In the genomic region with DNA sequence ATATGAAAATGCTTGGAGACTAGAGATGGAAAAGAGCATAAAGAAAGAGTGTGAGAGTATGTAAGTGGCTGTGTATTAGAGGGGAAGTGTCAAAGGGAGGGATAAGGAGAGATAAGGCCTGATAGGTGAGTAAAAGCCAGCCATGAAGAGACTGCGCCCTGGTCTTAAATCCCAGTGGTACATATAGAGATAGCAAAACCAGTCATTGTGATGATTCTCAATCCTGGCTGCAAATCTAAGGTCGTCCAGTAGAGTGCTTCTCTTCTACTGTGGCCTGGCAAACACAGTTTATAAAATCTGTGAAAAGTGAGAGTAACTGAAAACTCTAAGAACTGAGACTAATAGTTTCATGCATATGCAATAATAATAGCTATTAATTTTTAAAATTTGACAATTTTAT, we compare ENCODE assay signal across 20 cellular contexts.
"Had no signal": no experiment of that assay in that cellular context is flagged by ENCODE, and none has a peak within 500 bp of the region (broad histone marks: within the 10 kb centered on the region; RNA-seq: fewer than 3 reads in every experiment).

No MANE protein-coding gene starts in this region.

- H3K4me2 ChIP-seq: neural progenitor cell had no signal

- H3K27me3 ChIP-seq: gastrocnemius medialis, heart left ventricle, neural progenitor cell, ovary, stomach, testis, upper lobe of right lung had no signal

- DNase-seq: activated CD4-positive, alpha-beta T cell treated with anti-CD3 and anti-CD28 coated beads for 48 hours; activated CD8-positive, alpha-beta memory T cell treated with anti-CD3 and anti-CD28 coated beads, Interleukin-2, amount 50 U/mL, for 4 hours; activated CD8-positive, alpha-beta T cell treated with anti-CD3 and anti-CD28 coated beads, Interleukin-2, amount 10 ng/mL, durations not matched to agents 7 days and 5 days; activated gamma-delta T cell; activated T-cell treated with anti-CD3 and anti-CD28 coated beads, Interleukin-2, amount 50 U/mL, for 48 hours; caudate nucleus; effector CD8-positive, alpha-beta T cell; gastrocnemius medialis; heart left ventricle; naive B cell; ovary; stimulated activated CD4-positive, alpha-beta T cell treated with anti-CD3 and anti-CD28 coated beads, Interleukin-12 subunit alpha, Interleukin-12 subunit beta, amount 100 ng/mL, for 4 hours; stimulated activated CD4-positive, alpha-beta T cell treated with anti-CD3 and anti-CD28 coated beads, Interleukin-2, amount 100 ng/mL, for 24 hours; stomach; T-helper 2 cell; testis; upper lobe of right lung had no signal

- H3K4me1 Mint-ChIP-seq: neural progenitor cell had no signal

- H2AFZ ChIP-seq: neural progenitor cell had no signal

- H3K27ac ChIP-seq: gastrocnemius medialis, heart left ventricle, neural progenitor cell, ovary, stomach, testis, upper lobe of right lung had no signal

- H3K36me3 Mint-ChIP-seq: activated naive CD4-positive, alpha-beta T cell treated with anti-CD3 and anti-CD28 coated beads, Interleukin-2, amount 50 U/mL, for 72 hours; neural progenitor cell had no signal

- H3K4me3 ChIP-seq: gastrocnemius medialis, heart left ventricle, lung, neural progenitor cell, ovary, stomach, testis, upper lobe of right lung had no signal

- H3K9me3 Mint-ChIP-seq: activated naive CD4-positive, alpha-beta T cell treated with anti-CD3 and anti-CD28 coated beads, Interleukin-2, amount 50 U/mL, for 72 hours; naive B cell; neural progenitor cell had no signal

- H3K27me3 Mint-ChIP-seq: naive B cell had no signal

- H3K9ac ChIP-seq: neural progenitor cell had no signal

- H3K4me1 ChIP-seq: gastrocnemius medialis, heart left ventricle, neural progenitor cell, stomach, testis, upper lobe of right lung had no signal

- H3K27ac Mint-ChIP-seq: activated CD8-positive, alpha-beta T cell treated with anti-CD3 and anti-CD28 coated beads, Interleukin-2, amount 10 ng/mL, durations not matched to agents 7 days and 5 days; activated naive CD4-positive, alpha-beta T cell treated with anti-CD3 and anti-CD28 coated beads, Interleukin-2, amount 50 U/mL, for 72 hours; neural progenitor cell had no signal

- H3K36me3 ChIP-seq: gastrocnemius medialis, heart left ventricle, neural progenitor cell, ovary, upper lobe of right lung had no signal

- H3K4me3 Mint-ChIP-seq: activated CD8-positive, alpha-beta T cell treated with anti-CD3 and anti-CD28 coated beads, Interleukin-2, amount 10 ng/mL, durations not matched to agents 7 days and 5 days; neural progenitor cell had no signal

- ATAC-seq: activated CD8-positive, alpha-beta T cell treated with anti-CD3 and anti-CD28 coated beads, Interleukin-2, amount 10 ng/mL, durations not matched to agents 7 days and 5 days; activated naive CD4-positive, alpha-beta T cell treated with anti-CD3 and anti-CD28 coated beads, Interleukin-2, amount 50 U/mL, for 72 hours; gastrocnemius medialis; heart left ventricle; upper lobe of right lung had no signal

- H3K9me3 ChIP-seq: gastrocnemius medialis, heart left ventricle, ovary, stomach, testis, upper lobe of right lung had no signal
